In the genomic region with DNA sequence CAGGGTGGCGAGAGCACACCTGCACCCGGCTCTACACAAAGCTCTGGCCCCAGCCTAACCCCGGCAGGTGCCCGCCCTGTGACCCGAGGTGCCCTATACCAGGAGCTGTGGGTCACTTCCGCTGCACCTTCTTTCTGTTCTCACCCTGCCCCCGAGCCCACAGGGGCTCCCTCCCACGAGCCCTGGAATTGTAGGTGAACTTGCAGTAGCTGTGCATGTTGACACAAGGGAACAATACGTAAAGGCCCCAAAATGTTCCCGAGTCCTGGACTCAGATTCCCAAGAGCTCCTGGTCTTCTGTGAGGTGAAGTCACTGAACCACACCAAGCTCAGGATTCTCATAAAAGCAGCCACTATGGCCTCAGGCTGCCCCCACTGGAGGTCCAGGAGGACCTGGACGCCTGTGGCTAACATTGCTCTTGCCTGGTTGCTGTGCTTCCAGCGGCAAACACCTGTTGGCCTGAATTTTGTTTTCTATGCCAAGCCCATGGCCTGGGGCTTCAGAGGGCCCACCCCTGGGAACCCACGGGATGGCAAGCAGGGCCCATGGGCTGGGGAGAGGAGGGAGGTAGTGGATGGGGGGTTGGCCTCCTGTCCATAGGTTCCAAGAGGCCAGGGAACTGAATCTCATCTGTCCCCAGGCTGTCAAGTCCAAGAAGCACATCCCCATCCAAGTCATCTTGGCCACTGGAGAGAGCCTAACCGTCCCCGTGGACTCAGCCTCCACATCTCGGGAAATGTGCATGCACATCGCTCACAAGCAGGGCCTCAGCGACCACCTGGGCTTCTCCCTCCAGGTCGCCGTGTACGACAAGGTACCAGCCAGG, we compare ENCODE assay signal across 1 cellular context.
TF ChIP-seq lines count a peak whose summit lies in the region.

No MANE protein-coding gene starts in this region.

TF ChIP-seq in HEK293, 187 proteins besides CTCF, POLR2A, EP300 and RAD21 (continued from another document):
- peak; percentile 21; the same call in 1 of the 2 replicates for TF ChIP-seq SCRT1 (tag by site-specific recombination; IDR thresholded peaks at IDR 0.05; ENCODE audit: borderline replicate concordance)
TF ChIP-seq in HEK293: peak in this region for 2.
